ENCODE assay signal across 2 cellular contexts in the genomic region with DNA sequence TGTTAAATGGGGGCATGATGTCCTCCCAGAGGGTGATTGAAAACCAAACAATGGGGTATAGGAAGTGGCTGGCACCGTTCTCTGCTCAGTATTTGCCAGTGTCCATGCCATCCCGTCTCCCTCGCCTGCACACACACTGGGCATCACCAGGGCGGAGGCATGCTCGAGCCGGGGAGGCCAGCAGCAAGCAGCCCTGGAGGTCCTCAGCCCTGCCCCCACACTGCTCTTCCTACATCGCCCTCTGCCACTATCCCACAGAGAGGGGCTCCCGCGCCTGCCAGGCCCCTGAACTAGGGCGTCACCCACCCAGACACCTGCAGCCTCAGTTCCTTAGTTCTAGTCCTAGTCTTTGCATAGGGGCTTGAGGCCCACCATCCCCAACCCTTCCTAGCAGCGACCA.
TF ChIP-seq lines count a peak whose summit lies in the region.

No MANE protein-coding gene starts in this region.

TF ChIP-seq in GM23338, 12 proteins besides CTCF, POLR2A, EP300 and RAD21 (continued from another document):
- TF ChIP-seq, protein P1, sequence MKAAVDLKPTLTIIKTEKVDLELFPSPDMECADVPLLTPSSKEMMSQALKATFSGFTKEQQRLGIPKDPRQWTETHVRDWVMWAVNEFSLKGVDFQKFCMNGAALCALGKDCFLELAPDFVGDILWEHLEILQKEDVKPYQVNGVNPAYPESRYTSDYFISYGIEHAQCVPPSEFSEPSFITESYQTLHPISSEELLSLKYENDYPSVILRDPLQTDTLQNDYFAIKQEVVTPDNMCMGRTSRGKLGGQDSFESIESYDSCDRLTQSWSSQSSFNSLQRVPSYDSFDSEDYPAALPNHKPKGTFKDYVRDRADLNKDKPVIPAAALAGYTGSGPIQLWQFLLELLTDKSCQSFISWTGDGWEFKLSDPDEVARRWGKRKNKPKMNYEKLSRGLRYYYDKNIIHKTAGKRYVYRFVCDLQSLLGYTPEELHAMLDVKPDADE (IDR thresholded peaks at IDR 0.05): no peak
- TF ChIP-seq, protein P2, sequence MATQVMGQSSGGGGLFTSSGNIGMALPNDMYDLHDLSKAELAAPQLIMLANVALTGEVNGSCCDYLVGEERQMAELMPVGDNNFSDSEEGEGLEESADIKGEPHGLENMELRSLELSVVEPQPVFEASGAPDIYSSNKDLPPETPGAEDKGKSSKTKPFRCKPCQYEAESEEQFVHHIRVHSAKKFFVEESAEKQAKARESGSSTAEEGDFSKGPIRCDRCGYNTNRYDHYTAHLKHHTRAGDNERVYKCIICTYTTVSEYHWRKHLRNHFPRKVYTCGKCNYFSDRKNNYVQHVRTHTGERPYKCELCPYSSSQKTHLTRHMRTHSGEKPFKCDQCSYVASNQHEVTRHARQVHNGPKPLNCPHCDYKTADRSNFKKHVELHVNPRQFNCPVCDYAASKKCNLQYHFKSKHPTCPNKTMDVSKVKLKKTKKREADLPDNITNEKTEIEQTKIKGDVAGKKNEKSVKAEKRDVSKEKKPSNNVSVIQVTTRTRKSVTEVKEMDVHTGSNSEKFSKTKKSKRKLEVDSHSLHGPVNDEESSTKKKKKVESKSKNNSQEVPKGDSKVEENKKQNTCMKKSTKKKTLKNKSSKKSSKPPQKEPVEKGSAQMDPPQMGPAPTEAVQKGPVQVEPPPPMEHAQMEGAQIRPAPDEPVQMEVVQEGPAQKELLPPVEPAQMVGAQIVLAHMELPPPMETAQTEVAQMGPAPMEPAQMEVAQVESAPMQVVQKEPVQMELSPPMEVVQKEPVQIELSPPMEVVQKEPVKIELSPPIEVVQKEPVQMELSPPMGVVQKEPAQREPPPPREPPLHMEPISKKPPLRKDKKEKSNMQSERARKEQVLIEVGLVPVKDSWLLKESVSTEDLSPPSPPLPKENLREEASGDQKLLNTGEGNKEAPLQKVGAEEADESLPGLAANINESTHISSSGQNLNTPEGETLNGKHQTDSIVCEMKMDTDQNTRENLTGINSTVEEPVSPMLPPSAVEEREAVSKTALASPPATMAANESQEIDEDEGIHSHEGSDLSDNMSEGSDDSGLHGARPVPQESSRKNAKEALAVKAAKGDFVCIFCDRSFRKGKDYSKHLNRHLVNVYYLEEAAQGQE (IDR thresholded peaks at IDR 0.05; ENCODE audit: unreplicated experiment): no peak
- TF ChIP-seq ZNF331 (CRISPR knock-in tag; IDR thresholded peaks at IDR 0.05; ENCODE audit: low read depth): no peak
- TF ChIP-seq, protein P3, sequence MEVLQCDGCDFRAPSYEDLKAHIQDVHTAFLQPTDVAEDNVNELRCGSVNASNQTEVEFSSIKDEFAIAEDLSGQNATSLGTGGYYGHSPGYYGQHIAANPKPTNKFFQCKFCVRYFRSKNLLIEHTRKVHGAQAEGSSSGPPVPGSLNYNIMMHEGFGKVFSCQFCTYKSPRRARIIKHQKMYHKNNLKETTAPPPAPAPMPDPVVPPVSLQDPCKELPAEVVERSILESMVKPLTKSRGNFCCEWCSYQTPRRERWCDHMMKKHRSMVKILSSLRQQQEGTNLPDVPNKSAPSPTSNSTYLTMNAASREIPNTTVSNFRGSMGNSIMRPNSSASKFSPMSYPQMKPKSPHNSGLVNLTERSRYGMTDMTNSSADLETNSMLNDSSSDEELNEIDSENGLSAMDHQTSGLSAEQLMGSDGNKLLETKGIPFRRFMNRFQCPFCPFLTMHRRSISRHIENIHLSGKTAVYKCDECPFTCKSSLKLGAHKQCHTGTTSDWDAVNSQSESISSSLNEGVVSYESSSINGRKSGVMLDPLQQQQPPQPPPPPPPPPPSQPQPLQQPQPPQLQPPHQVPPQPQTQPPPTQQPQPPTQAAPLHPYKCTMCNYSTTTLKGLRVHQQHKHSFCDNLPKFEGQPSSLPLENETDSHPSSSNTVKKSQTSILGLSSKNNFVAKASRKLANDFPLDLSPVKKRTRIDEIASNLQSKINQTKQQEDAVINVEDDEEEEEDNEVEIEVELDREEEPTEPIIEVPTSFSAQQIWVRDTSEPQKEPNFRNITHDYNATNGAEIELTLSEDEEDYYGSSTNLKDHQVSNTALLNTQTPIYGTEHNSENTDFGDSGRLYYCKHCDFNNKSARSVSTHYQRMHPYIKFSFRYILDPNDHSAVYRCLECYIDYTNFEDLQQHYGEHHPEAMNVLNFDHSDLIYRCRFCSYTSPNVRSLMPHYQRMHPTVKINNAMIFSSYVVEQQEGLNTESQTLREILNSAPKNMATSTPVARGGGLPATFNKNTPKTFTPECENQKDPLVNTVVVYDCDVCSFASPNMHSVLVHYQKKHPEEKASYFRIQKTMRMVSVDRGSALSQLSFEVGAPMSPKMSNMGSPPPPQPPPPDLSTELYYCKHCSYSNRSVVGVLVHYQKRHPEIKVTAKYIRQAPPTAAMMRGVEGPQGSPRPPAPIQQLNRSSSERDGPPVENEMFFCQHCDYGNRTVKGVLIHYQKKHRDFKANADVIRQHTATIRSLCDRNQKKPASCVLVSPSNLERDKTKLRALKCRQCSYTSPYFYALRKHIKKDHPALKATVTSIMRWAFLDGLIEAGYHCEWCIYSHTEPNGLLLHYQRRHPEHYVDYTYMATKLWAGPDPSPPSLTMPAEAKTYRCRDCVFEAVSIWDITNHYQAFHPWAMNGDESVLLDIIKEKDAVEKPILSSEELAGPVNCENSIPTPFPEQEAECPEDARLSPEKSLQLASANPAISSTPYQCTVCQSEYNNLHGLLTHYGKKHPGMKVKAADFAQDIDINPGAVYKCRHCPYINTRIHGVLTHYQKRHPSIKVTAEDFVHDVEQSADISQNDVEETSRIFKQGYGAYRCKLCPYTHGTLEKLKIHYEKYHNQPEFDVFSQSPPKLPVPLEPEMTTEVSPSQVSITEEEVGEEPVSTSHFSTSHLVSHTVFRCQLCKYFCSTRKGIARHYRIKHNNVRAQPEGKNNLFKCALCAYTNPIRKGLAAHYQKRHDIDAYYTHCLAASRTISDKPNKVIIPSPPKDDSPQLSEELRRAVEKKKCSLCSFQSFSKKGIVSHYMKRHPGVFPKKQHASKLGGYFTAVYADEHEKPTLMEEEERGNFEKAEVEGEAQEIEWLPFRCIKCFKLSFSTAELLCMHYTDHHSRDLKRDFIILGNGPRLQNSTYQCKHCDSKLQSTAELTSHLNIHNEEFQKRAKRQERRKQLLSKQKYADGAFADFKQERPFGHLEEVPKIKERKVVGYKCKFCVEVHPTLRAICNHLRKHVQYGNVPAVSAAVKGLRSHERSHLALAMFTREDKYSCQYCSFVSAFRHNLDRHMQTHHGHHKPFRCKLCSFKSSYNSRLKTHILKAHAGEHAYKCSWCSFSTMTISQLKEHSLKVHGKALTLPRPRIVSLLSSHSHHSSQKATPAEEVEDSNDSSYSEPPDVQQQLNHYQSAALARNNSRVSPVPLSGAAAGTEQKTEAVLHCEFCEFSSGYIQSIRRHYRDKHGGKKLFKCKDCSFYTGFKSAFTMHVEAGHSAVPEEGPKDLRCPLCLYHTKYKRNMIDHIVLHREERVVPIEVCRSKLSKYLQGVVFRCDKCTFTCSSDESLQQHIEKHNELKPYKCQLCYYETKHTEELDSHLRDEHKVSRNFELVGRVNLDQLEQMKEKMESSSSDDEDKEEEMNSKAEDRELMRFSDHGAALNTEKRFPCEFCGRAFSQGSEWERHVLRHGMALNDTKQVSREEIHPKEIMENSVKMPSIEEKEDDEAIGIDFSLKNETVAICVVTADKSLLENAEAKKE (CRISPR knock-in tag; IDR thresholded peaks at IDR 0.05): no peak

TF ChIP-seq in HEK293T, 16 proteins besides CTCF, POLR2A, EP300 and RAD21 (continued from another document):
- TF ChIP-seq, protein P4, sequence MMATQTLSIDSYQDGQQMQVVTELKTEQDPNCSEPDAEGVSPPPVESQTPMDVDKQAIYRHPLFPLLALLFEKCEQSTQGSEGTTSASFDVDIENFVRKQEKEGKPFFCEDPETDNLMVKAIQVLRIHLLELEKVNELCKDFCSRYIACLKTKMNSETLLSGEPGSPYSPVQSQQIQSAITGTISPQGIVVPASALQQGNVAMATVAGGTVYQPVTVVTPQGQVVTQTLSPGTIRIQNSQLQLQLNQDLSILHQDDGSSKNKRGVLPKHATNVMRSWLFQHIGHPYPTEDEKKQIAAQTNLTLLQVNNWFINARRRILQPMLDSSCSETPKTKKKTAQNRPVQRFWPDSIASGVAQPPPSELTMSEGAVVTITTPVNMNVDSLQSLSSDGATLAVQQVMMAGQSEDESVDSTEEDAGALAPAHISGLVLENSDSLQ (IDR thresholded peaks at IDR 0.05): no peak
